ENCODE assay signal across 8 cellular contexts in genomic region chr17:1643999-1644492, GRCh38. TPM values are rescaled to one million over a fixed set of nuclear protein-coding genes. Genes with fewer than 3 reads are reported as not detected.
DNase-seq lines count a peak whose midpoint lies in the region; ATAC-seq and TF ChIP-seq lines count a peak whose summit lies in the region.

No MANE protein-coding gene starts in this region.

- no peak overlapping the region for H2AFZ ChIP-seq in Loucy (ENCODE audit: low read length)

- H3K4me3 Mint-ChIP-seq in CD14-positive monocyte (peak overlapping the region; percentile 84 to 91), nephron progenitor cell (peak overlapping the region; percentile 82)
- peak overlapping the region; percentile 80 to 92 for H3K4me3 Mint-ChIP-seq in effector memory CD8-positive, alpha-beta T cell

- no peaks in the 10 kb centered on the region for H3K9me3 ChIP-seq in Loucy (ENCODE audit: insufficient read depth, low read depth, low read length)

- no peaks in the 10 kb centered on the region for H3K9me2 ChIP-seq in Loucy (replicated peaks; ENCODE audit: low read depth, low read length)

- no peaks in the 10 kb centered on the region for H3F3A ChIP-seq in Loucy (ENCODE audit: low read depth)

- peaks cover 27% of the 10 kb centered on the region for H3K4me1 ChIP-seq in Loucy (ENCODE audit: insufficient read depth, low read length, poor library complexity, severe bottlenecking)

- H3K79me2 ChIP-seq in Loucy (ENCODE audit: insufficient read depth, low read length) = peaks cover 21% of the 10 kb centered on the region

- H3K27ac Mint-ChIP-seq in CD14-positive monocyte (peak overlapping the region; percentile 47 to 97 (median 91)), nephron progenitor cell (no peak overlapping the region)
- peak overlapping the region in 1 of 2 donors; percentile 90 for H3K27ac Mint-ChIP-seq in effector memory CD8-positive, alpha-beta T cell

- H3K4me1 Mint-ChIP-seq in CD14-positive monocyte = peaks cover 42% of the 10 kb centered on the region
- H3K4me1 Mint-ChIP-seq in effector memory CD8-positive, alpha-beta T cell (ENCODE audit: low read depth in 2 of 2) = peaks cover 18 to 22% of the 10 kb centered on the region in 2 donors
- peaks cover 51% of the 10 kb centered on the region for H3K4me1 Mint-ChIP-seq in nephron progenitor cell

- H3K27me3 Mint-ChIP-seq in CD14-positive monocyte (ENCODE audit: low read depth in 3 of 3) (peaks cover 0 to 20% (median 8%) of the 10 kb centered on the region in 3 donors), nephron progenitor cell (ENCODE audit: low read depth, poor library complexity) (peaks cover 55% of the 10 kb centered on the region)
- H3K27me3 Mint-ChIP-seq in effector memory CD8-positive, alpha-beta T cell = no peaks in the 10 kb centered on the region

- H3K9me3 Mint-ChIP-seq in CD14-positive monocyte = peaks cover 0 to 3% (median 0%) of the 10 kb centered on the region in 7 donors
- no peaks in the 10 kb centered on the region for H3K9me3 Mint-ChIP-seq in effector memory CD8-positive, alpha-beta T cell
- H3K9me3 Mint-ChIP-seq in nephron progenitor cell = no peaks in the 10 kb centered on the region

- no peak for TF ChIP-seq CTCF in CD14-positive monocyte (IDR thresholded peaks at IDR 0.05)
- TF ChIP-seq CTCF in Loucy (conservative IDR thresholded peaks at IDR 0.05; ENCODE audit: low read length) = no peak
- TF ChIP-seq CTCF in nephron progenitor cell (IDR thresholded peaks at IDR 0.05) = no peak

- intact Hi-C loops in CD14-positive monocyte (cut with micrococcal nuclease) = loop anchor here in 1 of 2 donors (10.0 kb wide), 4 partner anchors 71 to 751 kb away; partner anchors contain the start of gene TLCD2

- no peaks in the 10 kb centered on the region for H3K36me3 ChIP-seq in Loucy (ENCODE audit: insufficient read depth, low read length)

- no peak for ATAC-seq in effector memory CD8-positive, alpha-beta T cell (replicated peaks)
- no peak for ATAC-seq in HG02798 (IDR thresholded peaks at IDR 0.05; ENCODE audit: poor library complexity, unreplicated experiment)
- no peak for ATAC-seq in esophagus mucosa
- ATAC-seq in HG02938 (IDR thresholded peaks at IDR 0.05; ENCODE audit: unreplicated experiment) = no peak

- peaks cover 8% of the 10 kb centered on the region for H4K20me1 ChIP-seq in Loucy (ENCODE audit: insufficient read depth, low read length, poor library complexity, severe bottlenecking)

- H3K27me3 ChIP-seq in Loucy (ENCODE audit: insufficient read depth, low read length, poor library complexity, severe bottlenecking) = no peaks in the 10 kb centered on the region

- peak overlapping the region; percentile 97 for H3K4me2 ChIP-seq in Loucy (ENCODE audit: low read depth, low read length, poor library complexity, severe bottlenecking)

- DNase-seq in CD14-positive monocyte (ENCODE audit: low spot score) (no peak), nephron progenitor cell (peak; percentile 9)
- no peak for DNase-seq in effector memory CD8-positive, alpha-beta T cell
- DNase-seq in stimulated activated CD4-positive, alpha-beta T cell treated with anti-CD3 and anti-CD28 coated beads, Interleukin-4, amount 100 ng/mL, for 4 hours = no peak

- H3K9ac ChIP-seq in Loucy (ENCODE audit: low read depth, low read length, poor library complexity, severe bottlenecking) = peak overlapping the region; percentile 96

- peaks cover 20 to 28% of the 10 kb centered on the region in 2 donors for H3K36me3 Mint-ChIP-seq in CD14-positive monocyte
- peaks cover 11% of the 10 kb centered on the region for H3K36me3 Mint-ChIP-seq in effector memory CD8-positive, alpha-beta T cell (ENCODE audit: insufficient read depth)
- no peaks in the 10 kb centered on the region for H3K36me3 Mint-ChIP-seq in nephron progenitor cell (ENCODE audit: low read depth)

- H3K4me3 ChIP-seq in Loucy (ENCODE audit: low read length, poor library complexity, severe bottlenecking) = peak overlapping the region; percentile 85

RNA-seq across cellular contexts. Expression of gene SCARF1, which starts 1.5 kb away (rescaled TPM):
- polyA plus RNA-seq in CD14-positive monocyte = 1 to 10 TPM; 5.2 to 6.3 TPM
- 2.3 TPM for total RNA-seq in esophagus mucosa

RNA-seq across cellular contexts. Expression of gene RILP, which starts 5.6 kb away (rescaled TPM):
- polyA plus RNA-seq in CD14-positive monocyte = 10 to 100 TPM; 49.4 to 49.5 TPM
- total RNA-seq in esophagus mucosa = 5.3 TPM

RNA-seq across cellular contexts. Expression of gene SLC43A2, which starts 15.4 kb away (rescaled TPM):
- 100 to 1,000 TPM; 115 to 151 TPM for polyA plus RNA-seq in CD14-positive monocyte
- total RNA-seq in esophagus mucosa = 3.6 TPM

RNA-seq across cellular contexts. Expression of gene PRPF8, which starts 40.6 kb away (rescaled TPM):
- polyA plus RNA-seq in CD14-positive monocyte = 10 to 100 TPM; 53.3 to 78.0 TPM
- total RNA-seq in esophagus mucosa = 171 TPM
